ENCODE assay signal across 8 cellular contexts in the genomic region with DNA sequence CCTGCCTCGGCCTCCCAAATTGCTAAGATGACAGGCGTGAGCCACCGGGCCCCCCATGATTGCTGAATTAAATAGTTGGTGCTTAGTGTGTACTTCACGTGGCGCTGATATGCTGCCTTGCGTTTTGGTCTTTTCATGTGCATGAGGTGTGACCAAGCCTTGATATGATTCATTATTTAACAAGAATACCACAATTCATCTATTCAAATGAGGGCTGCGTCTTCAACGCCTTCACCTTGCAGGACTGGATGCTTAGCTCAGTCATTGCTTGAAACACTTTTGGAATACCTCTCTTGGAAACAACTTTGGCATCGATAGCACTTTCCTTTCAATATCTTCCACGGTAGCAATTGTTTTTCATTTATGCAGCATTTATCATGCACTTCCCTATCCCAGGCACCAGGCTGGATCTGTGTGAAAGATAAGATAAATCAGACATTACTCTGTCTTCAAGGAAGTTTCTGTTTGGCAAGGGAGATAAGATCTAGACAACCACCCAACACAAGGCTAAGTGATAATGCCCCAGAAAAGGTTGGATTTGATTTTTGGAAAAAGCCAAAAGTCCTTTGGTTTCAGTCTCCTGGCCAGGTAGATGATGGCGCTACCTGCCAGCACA. TPM values are rescaled to one million over a fixed set of nuclear protein-coding genes. Genes with fewer than 3 reads are reported as not detected.
A peak's percentile ranks its signal among the peaks of the same experiment; 100 is the strongest.
DNase-seq lines count a peak whose midpoint lies in the region; FAIRE-seq and TF ChIP-seq lines count a peak whose summit lies in the region.

No MANE protein-coding gene starts in this region.

- H3K79me2 ChIP-seq in PC-9 (ENCODE audit: low read depth) (peaks cover 27% of the 10 kb centered on the region), endothelial cell of umbilical vein (ENCODE audit: control insufficient read depth, insufficient read depth, low read length) (peaks cover 27% of the 10 kb centered on the region)

- no peak for TF ChIP-seq POLR2A in endothelial cell of umbilical vein (IDR thresholded peaks at IDR 0.05; ENCODE audit: low read depth, low read length)

- H3K4me1 ChIP-seq in ES-I3 (ENCODE audit: insufficient read depth, low read length): peaks cover 13% of the 10 kb centered on the region
- peaks cover 33% of the 10 kb centered on the region for H3K4me1 ChIP-seq in PC-9 (replicated peaks; ENCODE audit: insufficient read depth)
- H3K4me1 ChIP-seq in endothelial cell of umbilical vein (ENCODE audit: control insufficient read depth, extremely low read depth, insufficient read depth, low read length): peaks cover 31% of the 10 kb centered on the region
- H3K4me1 ChIP-seq in neuron (ENCODE audit: insufficient read depth, low read length): peaks cover 29% of the 10 kb centered on the region

- H3F3A ChIP-seq in PC-9 (ENCODE audit: insufficient read depth, low read depth): peaks cover 35% of the 10 kb centered on the region

- DNase-seq in PC-9 (no peak), endothelial cell of umbilical vein (ENCODE audit: low read depth, low spot score) (no peak), KG1 (lab: John Stamatoyannopoulos, UW) (no peak), head of caudate nucleus (no peak), HCEC 1CT (no peak), NCI-H1436 (lab: John Stamatoyannopoulos, UW) (no peak)

- POLR2A ChIA-PET in PC-9 (lab: Charles Lee; ENCODE audit: unreplicated experiment): interaction anchor here (0.5 to 1.0 kb wide), 5 partner anchors 16 to 1352 kb away, joined by 4 to 7 read pairs (median 5); no protein-coding TSS in a partner anchor
- POLR2A ChIA-PET in endothelial cell of umbilical vein (lab: Charles Lee): no interaction called here

- no peaks in the 10 kb centered on the region for H3K36me3 ChIP-seq in ES-I3 (ENCODE audit: insufficient read depth, low read length)
- no peaks in the 10 kb centered on the region for H3K36me3 ChIP-seq in PC-9 (ENCODE audit: low read depth)
- no peaks in the 10 kb centered on the region for H3K36me3 ChIP-seq in endothelial cell of umbilical vein (ENCODE audit: control insufficient read depth in 2 of 2, extremely low read depth in 1 of 2, insufficient read depth in 2 of 2, low read length in 2 of 2)
- no peaks in the 10 kb centered on the region for H3K36me3 ChIP-seq in neuron (ENCODE audit: insufficient read depth, low read length)

- H3K27ac ChIP-seq in PC-9 (peak overlapping the region; percentile 77), endothelial cell of umbilical vein (ENCODE audit: insufficient read depth, low read depth, low read length) (peak overlapping the region; percentile 52)

- intact Hi-C loops in PC-9 (cut with micrococcal nuclease; ENCODE audit: unreplicated experiment) (loop anchor here (1.0 to 2.0 kb wide), 3 partner anchors 67 to 146 kb away; a partner anchor contains a TSS), endothelial cell of umbilical vein (cut with micrococcal nuclease) (loop anchor here (1.0 to 5.0 kb wide), 4 partner anchors 57 to 111 kb away; a partner anchor contains a TSS), head of caudate nucleus (cut with DNase I) (no loop called here)

- H3K4me3 ChIP-seq in PC-9: peak overlapping the region; percentile 74
- H3K4me3 ChIP-seq in endothelial cell of umbilical vein (replicated peaks in 1 of 3; ENCODE audit: insufficient read depth in 1 of 3, low read depth in 1 of 3, low read length in 3 of 3): peak overlapping the region in 2 of 3 experiments; percentile 65 to 68
- H3K4me3 ChIP-seq in neuron (ENCODE audit: low read length): peak overlapping the region; percentile 91

- dilution Hi-C loops in endothelial cell of umbilical vein (cut with MboI; ENCODE audit: extremely low pct_ligation_motif_present, low sequenced_read_pairs): no loop called here

- TF ChIP-seq CTCF in PC-9 (conservative IDR thresholded peaks at IDR 0.05) (no peak; the same call in 1 of the 2 replicates), endothelial cell of umbilical vein (IDR thresholded peaks at IDR 0.05; ENCODE audit: extremely low read depth in 1 of 2, insufficient read depth in 1 of 2, low read depth in 1 of 2, low read length in 2 of 2) (no peak)

- H3K9me1 ChIP-seq in endothelial cell of umbilical vein (replicated peaks; ENCODE audit: control insufficient read depth, extremely low read depth, insufficient read depth, low read length): no peaks in the 10 kb centered on the region

- H3K27me3 ChIP-seq in PC-9 (ENCODE audit: insufficient read depth, low read depth): no peaks in the 10 kb centered on the region
- H3K27me3 ChIP-seq in endothelial cell of umbilical vein (ENCODE audit: control insufficient read depth in 2 of 2, insufficient read depth in 2 of 2, low read length in 2 of 2): no peaks in the 10 kb centered on the region
- no peaks in the 10 kb centered on the region for H3K27me3 ChIP-seq in neuron (ENCODE audit: insufficient read depth, low read length)

- BruUV-seq in PC-9 (replicated peaks; lab: Mats Ljungman, UMichigan) (no TSS peak), endothelial cell of umbilical vein (replicated peaks; lab: Mats Ljungman, UMichigan) (no TSS peak)

- peak; percentile 83 for FAIRE-seq in endothelial cell of umbilical vein (lab: Jason Lieb, UNC)

- CTCF ChIA-PET in PC-9 (lab: Charles Lee) (interaction anchor here (0.6 kb wide), 1 partner anchor 10 kb away, joined by 8 read pairs; no protein-coding TSS in a partner anchor), endothelial cell of umbilical vein (lab: Charles Lee) (interaction anchor here (0.8 to 2.3 kb wide), 4 partner anchors 14 to 84 kb away, joined by 3 to 6 read pairs (median 5); no protein-coding TSS in a partner anchor)

- peaks cover 10% of the 10 kb centered on the region; the same call in 1 of the 2 replicates for H4K20me1 ChIP-seq in PC-9 (ENCODE audit: insufficient read depth)
- H4K20me1 ChIP-seq in endothelial cell of umbilical vein (replicated peaks; ENCODE audit: control insufficient read depth, extremely low read depth, insufficient read depth, low read length): no peaks in the 10 kb centered on the region

- H3K9ac ChIP-seq in ES-I3 (ENCODE audit: low read depth, low read length) (peak overlapping the region; percentile 68), endothelial cell of umbilical vein (replicated peaks; ENCODE audit: extremely low read depth, insufficient read depth, low read length) (peak overlapping the region; percentile 59)

- H3K9me2 ChIP-seq in PC-9 (ENCODE audit: insufficient read depth): no peaks in the 10 kb centered on the region

- H3K9me3 ChIP-seq in ES-I3 (ENCODE audit: control insufficient read depth, insufficient read depth, low read length): no peaks in the 10 kb centered on the region
- H3K9me3 ChIP-seq in PC-9 (ENCODE audit: insufficient read depth, low read depth): no peaks in the 10 kb centered on the region
- no peaks in the 10 kb centered on the region for H3K9me3 ChIP-seq in endothelial cell of umbilical vein (replicated peaks; ENCODE audit: control insufficient read depth, insufficient read depth, low read length)
- H3K9me3 ChIP-seq in neuron (ENCODE audit: low read length): no peaks in the 10 kb centered on the region

- H2AFZ ChIP-seq in PC-9 (peak overlapping the region; percentile 89), endothelial cell of umbilical vein (ENCODE audit: low read depth, low read length) (peak overlapping the region; percentile 75), neuron (ENCODE audit: low read depth, low read length) (no peak overlapping the region)

- H3K4me2 ChIP-seq in PC-9 (peak overlapping the region; percentile 86), endothelial cell of umbilical vein (ENCODE audit: insufficient read depth, low read length) (peak overlapping the region; percentile 82)

TF ChIP-seq in endothelial cell of umbilical vein, 7 proteins besides CTCF, POLR2A, EP300 and RAD21:
- TF ChIP-seq, protein P1, sequence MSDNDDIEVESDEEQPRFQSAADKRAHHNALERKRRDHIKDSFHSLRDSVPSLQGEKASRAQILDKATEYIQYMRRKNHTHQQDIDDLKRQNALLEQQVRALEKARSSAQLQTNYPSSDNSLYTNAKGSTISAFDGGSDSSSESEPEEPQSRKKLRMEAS (IDR thresholded peaks at IDR 0.05; ENCODE audit: insufficient read depth, insufficient read length): no peak
- TF ChIP-seq GATA2 (IDR thresholded peaks at IDR 0.05; ENCODE audit: insufficient read depth, insufficient read length, low read depth, low read length): peak; percentile 85

RNA-seq across cellular contexts. Expression of a gene that starts 1.3 kb away (rescaled TPM):
- total RNA-seq in PC-9 (2021) (47.7 and 56.0 TPM in 2 replicates), endothelial cell of umbilical vein (39.4 and 46.0 TPM in 2 replicates)
- polyA plus RNA-seq in endothelial cell of umbilical vein: 34.4 and 38.4 TPM in 2 replicates
- polyA plus RNA-seq in endothelial cell of umbilical vein (2011; cell fraction: cytosol; rRNA removed): 37.7 and 40.5 TPM in 2 replicates
- 28.5 and 31.2 TPM in 2 replicates for polyA plus RNA-seq in endothelial cell of umbilical vein (2011; cell fraction: nucleus; rRNA removed)
- polyA plus RNA-seq in endothelial cell of umbilical vein (2012): 34.3 and 48.3 TPM in 2 replicates
- polyA minus RNA-seq in endothelial cell of umbilical vein: 20.7 and 22.7 TPM in 2 replicates
- 31.2 TPM for polyA minus RNA-seq in endothelial cell of umbilical vein (2011; cell fraction: cytosol; rRNA and poly(A)+ RNA removed)
- 8.4 and 17.5 TPM in 2 replicates for polyA minus RNA-seq in endothelial cell of umbilical vein (2011; cell fraction: nucleus; rRNA and poly(A)+ RNA removed)
